In the genomic region with DNA sequence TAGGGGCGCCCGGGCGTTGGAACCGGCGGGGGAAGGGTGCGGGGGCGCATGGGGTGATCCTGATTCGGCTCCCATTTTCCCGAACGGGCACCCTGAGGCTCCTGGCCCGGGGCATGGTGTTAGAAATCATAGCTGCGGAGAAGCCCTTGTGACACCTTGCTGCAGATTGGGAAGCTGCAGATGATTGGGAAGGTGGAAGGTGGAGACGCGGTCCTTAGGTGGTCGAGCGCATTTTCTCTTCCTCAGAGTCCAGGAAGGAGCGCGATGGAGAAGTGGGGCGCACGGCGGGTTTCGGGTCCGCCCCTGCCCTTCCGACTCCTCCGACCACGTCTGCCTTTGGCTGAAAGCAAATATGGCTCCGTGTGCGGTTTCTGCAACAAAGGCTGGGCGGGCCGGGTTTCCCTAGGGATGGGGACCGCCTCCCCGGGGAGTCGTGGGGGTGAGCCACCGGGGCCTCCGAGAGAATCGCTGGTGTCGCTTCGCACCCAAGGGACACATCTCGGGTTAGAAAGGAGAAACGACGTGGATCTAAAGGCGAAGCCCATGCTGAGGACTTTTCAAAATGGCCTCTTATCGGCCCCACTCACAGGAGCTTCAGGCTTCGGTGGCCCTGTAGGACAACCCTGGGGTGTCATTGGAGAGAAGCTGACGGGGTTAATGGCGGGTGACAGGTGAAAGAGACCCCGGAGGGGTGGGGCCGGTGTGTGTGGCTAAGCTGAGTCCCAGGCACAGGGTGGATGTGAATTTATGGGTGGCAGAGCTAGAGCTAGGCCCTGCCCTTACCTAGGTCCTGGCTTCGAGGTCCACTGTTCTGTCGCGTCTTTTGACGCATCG, we compare ENCODE assay signal across 1 cellular context.
TF ChIP-seq lines count a peak whose summit lies in the region.

No MANE protein-coding gene starts in this region.

TF ChIP-seq in K562, 482 proteins besides CTCF, POLR2A, EP300 and RAD21 (continued from another document and continues in another):
- no peak for TF ChIP-seq NR2C1 (IDR thresholded peaks at IDR 0.05)
- peak; percentile 47; the same call in 1 of the 2 replicates for TF ChIP-seq NR2C1 (tag; IDR thresholded peaks at IDR 0.05)
- TF ChIP-seq USF1 (CRISPR knock-in tag; IDR thresholded peaks at IDR 0.05): no peak
- TF ChIP-seq XRCC5 (IDR thresholded peaks at IDR 0.05; ENCODE audit: low read depth, low read length): no peak
- TF ChIP-seq EGR1 (conservative IDR thresholded peaks at IDR 0.05): peak; percentile 83
- TF ChIP-seq NFIX (CRISPR knock-in tag; IDR thresholded peaks at IDR 0.05; ENCODE audit: low read depth): no peak
- TF ChIP-seq IRF1 (CRISPR knock-in tag; IDR thresholded peaks at IDR 0.05; ENCODE audit: borderline replicate concordance): no peak
- TF ChIP-seq POLR2AphosphoS5 (IDR thresholded peaks at IDR 0.05; ENCODE audit: control insufficient read depth, insufficient read depth, low read depth, low read length): 0 out of 2 replicates have a peak, but pooled peaks have one; percentile 20
- TF ChIP-seq POLR2G (IDR thresholded peaks at IDR 0.05; ENCODE audit: low read depth, low read length): no peak
- TF ChIP-seq RAD51 (IDR thresholded peaks at IDR 0.05; ENCODE audit: borderline replicate concordance, low read depth): no peak
- no peak for TF ChIP-seq ZNF217 (CRISPR knock-in tag; IDR thresholded peaks at IDR 0.05)
- no peak for TF ChIP-seq PRDM10 (IDR thresholded peaks at IDR 0.05; ENCODE audit: partially characterized antibody)
- no peak for TF ChIP-seq SREBF1 (IDR thresholded peaks at IDR 0.05; ENCODE audit: borderline replicate concordance, low read depth, low read length)
- no peak for TF ChIP-seq ZNF75A (CRISPR knock-in tag; IDR thresholded peaks at IDR 0.05)
- TF ChIP-seq ELF1 (tag; IDR thresholded peaks at IDR 0.05): peak; percentile 6; the same call in 1 of the 2 replicates
- 0 out of 2 replicates have a peak, but pooled peaks have one; percentile 26 for TF ChIP-seq ZNF589 (CRISPR knock-in tag; IDR thresholded peaks at IDR 0.05; ENCODE audit: low read depth)
- no peak for TF ChIP-seq U2AF2 (optimal IDR thresholded peaks at IDR 0.05; ENCODE audit: low read depth, low read length)
- peak; percentile 74 for TF ChIP-seq ZBTB9 (CRISPR knock-in tag; IDR thresholded peaks at IDR 0.05)
- no peak for TF ChIP-seq MIER1 (IDR thresholded peaks at IDR 0.05; ENCODE audit: low read depth)
- 0 out of 2 replicates have a peak, but pooled peaks have one; percentile 62 for TF ChIP-seq L3MBTL2 (IDR thresholded peaks at IDR 0.05)
- no peak; the same call in 1 of the 2 replicates for TF ChIP-seq KAT7 (CRISPR knock-in tag; IDR thresholded peaks at IDR 0.05; ENCODE audit: borderline replicate concordance)
- no peak for TF ChIP-seq ESRRA (IDR thresholded peaks at IDR 0.05; ENCODE audit: borderline replicate concordance, low read depth)
- no peak for TF ChIP-seq PCBP1 (IDR thresholded peaks at IDR 0.05; ENCODE audit: low read depth, low read length, poor library complexity, severe bottlenecking)
- TF ChIP-seq CHD7 (IDR thresholded peaks at IDR 0.05; ENCODE audit: low read depth, low read length): no peak
- TF ChIP-seq, protein P1, sequence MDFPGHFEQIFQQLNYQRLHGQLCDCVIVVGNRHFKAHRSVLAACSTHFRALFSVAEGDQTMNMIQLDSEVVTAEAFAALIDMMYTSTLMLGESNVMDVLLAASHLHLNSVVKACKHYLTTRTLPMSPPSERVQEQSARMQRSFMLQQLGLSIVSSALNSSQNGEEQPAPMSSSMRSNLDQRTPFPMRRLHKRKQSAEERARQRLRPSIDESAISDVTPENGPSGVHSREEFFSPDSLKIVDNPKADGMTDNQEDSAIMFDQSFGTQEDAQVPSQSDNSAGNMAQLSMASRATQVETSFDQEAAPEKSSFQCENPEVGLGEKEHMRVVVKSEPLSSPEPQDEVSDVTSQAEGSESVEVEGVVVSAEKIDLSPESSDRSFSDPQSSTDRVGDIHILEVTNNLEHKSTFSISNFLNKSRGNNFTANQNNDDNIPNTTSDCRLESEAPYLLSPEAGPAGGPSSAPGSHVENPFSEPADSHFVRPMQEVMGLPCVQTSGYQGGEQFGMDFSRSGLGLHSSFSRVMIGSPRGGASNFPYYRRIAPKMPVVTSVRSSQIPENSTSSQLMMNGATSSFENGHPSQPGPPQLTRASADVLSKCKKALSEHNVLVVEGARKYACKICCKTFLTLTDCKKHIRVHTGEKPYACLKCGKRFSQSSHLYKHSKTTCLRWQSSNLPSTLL (IDR thresholded peaks at IDR 0.05): no peak
- TF ChIP-seq XRCC4 (IDR thresholded peaks at IDR 0.05; ENCODE audit: extremely low read depth, insufficient read depth, insufficient read length): no peak
- TF ChIP-seq FOXP1 (CRISPR knock-in tag; IDR thresholded peaks at IDR 0.05): peak; percentile 7; the same call in 1 of the 2 replicates
- no peak for TF ChIP-seq BCLAF1 (IDR thresholded peaks at IDR 0.05; ENCODE audit: borderline replicate concordance in 1 of 2, control insufficient read depth in 1 of 2, low read depth in 2 of 2, low read length in 1 of 2)
